Comparison of ENCODE assay signal across 7 cellular contexts in genomic region chr10:43136995-43137700, GRCh38. TPM values are rescaled to one million over a fixed set of nuclear protein-coding genes. Genes with fewer than 3 reads are reported as not detected.
A peak's percentile ranks its signal among the peaks of the same experiment; 100 is the strongest.
DNase-seq lines count a peak whose midpoint lies in the region; ATAC-seq and TF ChIP-seq lines count a peak whose summit lies in the region.

No MANE protein-coding gene starts in this region.

- no peaks in the 10 kb centered on the region for H3K9me3 Mint-ChIP-seq in activated CD8-positive, alpha-beta T cell treated with anti-CD3 and anti-CD28 coated beads for 36 hours
- H3K9me3 Mint-ChIP-seq in stimulated activated naive CD8-positive, alpha-beta T cell treated with anti-CD3 and anti-CD28 coated beads, Interleukin-15, amount 100 ng/mL, for 72 hours: no peaks in the 10 kb centered on the region

- CTCF ChIA-PET in activated CD8-positive, alpha-beta T cell treated with anti-CD3 and anti-CD28 coated beads for 36 hours (lab: Charles Lee): no interaction called here

- H3K9me3 ChIP-seq in iPS DF 6.9 (ENCODE audit: control insufficient read depth, insufficient read depth, low read length): no peaks in the 10 kb centered on the region

- peaks cover 34% of the 10 kb centered on the region for H3K4me1 Mint-ChIP-seq in activated CD8-positive, alpha-beta T cell treated with anti-CD3 and anti-CD28 coated beads for 36 hours (ENCODE audit: low read depth)
- H3K4me1 Mint-ChIP-seq in stimulated activated naive CD8-positive, alpha-beta T cell treated with anti-CD3 and anti-CD28 coated beads, Interleukin-15, amount 100 ng/mL, for 72 hours: peaks cover 62% of the 10 kb centered on the region

- peak overlapping the region; percentile 86 for H3K4me3 Mint-ChIP-seq in activated CD8-positive, alpha-beta T cell treated with anti-CD3 and anti-CD28 coated beads for 36 hours
- peak overlapping the region; percentile 99 for H3K4me3 Mint-ChIP-seq in stimulated activated naive CD8-positive, alpha-beta T cell treated with anti-CD3 and anti-CD28 coated beads, Interleukin-15, amount 100 ng/mL, for 72 hours

- H3K27ac Mint-ChIP-seq in activated CD8-positive, alpha-beta T cell treated with anti-CD3 and anti-CD28 coated beads for 36 hours: peak overlapping the region; percentile 95
- peak overlapping the region; percentile 97 to 98 for H3K27ac Mint-ChIP-seq in stimulated activated naive CD8-positive, alpha-beta T cell treated with anti-CD3 and anti-CD28 coated beads, Interleukin-15, amount 100 ng/mL, for 72 hours

- no peaks in the 10 kb centered on the region for H3K36me3 ChIP-seq in iPS DF 6.9 (ENCODE audit: control insufficient read depth, insufficient read depth, low read length)

- no peak for ATAC-seq in activated CD8-positive, alpha-beta T cell treated with anti-CD3 and anti-CD28 coated beads for 36 hours
- ATAC-seq in stimulated activated naive CD8-positive, alpha-beta T cell treated with anti-CD3 and anti-CD28 coated beads, Interleukin-15, amount 100 ng/mL, for 72 hours: no peak

- DNase-seq in HCEC 1CT (peak; percentile 33), iPS DF 6.9 (ENCODE audit: low read depth, low spot score) (no peak), DMS153 treated with DMSO at 0.1 percent for 48 hours (lab: John Stamatoyannopoulos, UW; ENCODE audit: unreplicated experiment) (no peak), NCI-H446 treated with DMSO at 0.1 percent for 48 hours (lab: John Stamatoyannopoulos, UW) (no peak), LoVo (ENCODE audit: low spot score) (no peak)
- DNase-seq in activated CD8-positive, alpha-beta T cell treated with anti-CD3 and anti-CD28 coated beads for 36 hours: no peak
- DNase-seq in stimulated activated naive CD8-positive, alpha-beta T cell treated with anti-CD3 and anti-CD28 coated beads, Interleukin-15, amount 100 ng/mL, for 72 hours: no peak

- no peak for TF ChIP-seq CTCF in activated CD8-positive, alpha-beta T cell treated with anti-CD3 and anti-CD28 coated beads for 36 hours (IDR thresholded peaks at IDR 0.05)

- no CpG with 5 or more reads among the region's 27 CpGs for WGBS in iPS DF 6.9 (ENCODE audit: insufficient coverage, insufficient read length)

- POLR2A ChIA-PET in activated CD8-positive, alpha-beta T cell treated with anti-CD3 and anti-CD28 coated beads for 36 hours (lab: Charles Lee): interaction anchor here (1.0 to 2.4 kb wide), 4 partner anchors 16 to 317 kb away, joined by 3 to 22 read pairs (median 7); no protein-coding TSS in a partner anchor

- H3K4me1 ChIP-seq in iPS DF 6.9 (ENCODE audit: control insufficient read depth, insufficient read depth, low read length): no peaks in the 10 kb centered on the region

- intact Hi-C loops in activated CD8-positive, alpha-beta T cell treated with anti-CD3 and anti-CD28 coated beads for 36 hours (cut with micrococcal nuclease): loop anchor here (5.0 kb wide), 1 partner anchor 270 kb away; the partner anchor contains the start of gene HNRNPF

- no peak overlapping the region for H3K27ac ChIP-seq in iPS DF 6.9 (ENCODE audit: low read length)

- H3K27me3 Mint-ChIP-seq in activated CD8-positive, alpha-beta T cell treated with anti-CD3 and anti-CD28 coated beads for 36 hours: no peaks in the 10 kb centered on the region
- H3K27me3 Mint-ChIP-seq in stimulated activated naive CD8-positive, alpha-beta T cell treated with anti-CD3 and anti-CD28 coated beads, Interleukin-15, amount 100 ng/mL, for 72 hours: no peaks in the 10 kb centered on the region

- H3K27me3 ChIP-seq in iPS DF 6.9 (ENCODE audit: control insufficient read depth, insufficient read depth, low read length): no peaks in the 10 kb centered on the region

- peaks cover 16% of the 10 kb centered on the region for H3K36me3 Mint-ChIP-seq in activated CD8-positive, alpha-beta T cell treated with anti-CD3 and anti-CD28 coated beads for 36 hours (ENCODE audit: low read depth)

- peak overlapping the region; percentile 81; the same call in 1 of the 2 replicates for H3K4me3 ChIP-seq in iPS DF 6.9 (ENCODE audit: low read length)

RNA-seq across cellular contexts. Expression of gene CSGALNACT2, which starts 1.1 kb away (rescaled TPM):
- 10 to 100 TPM; 15.3 to 15.5 TPM for total RNA-seq in activated CD8-positive, alpha-beta T cell treated with anti-CD3 and anti-CD28 coated beads for 36 hours
